Comparison of ENCODE assay signal across 39 cellular contexts in the genomic region with DNA sequence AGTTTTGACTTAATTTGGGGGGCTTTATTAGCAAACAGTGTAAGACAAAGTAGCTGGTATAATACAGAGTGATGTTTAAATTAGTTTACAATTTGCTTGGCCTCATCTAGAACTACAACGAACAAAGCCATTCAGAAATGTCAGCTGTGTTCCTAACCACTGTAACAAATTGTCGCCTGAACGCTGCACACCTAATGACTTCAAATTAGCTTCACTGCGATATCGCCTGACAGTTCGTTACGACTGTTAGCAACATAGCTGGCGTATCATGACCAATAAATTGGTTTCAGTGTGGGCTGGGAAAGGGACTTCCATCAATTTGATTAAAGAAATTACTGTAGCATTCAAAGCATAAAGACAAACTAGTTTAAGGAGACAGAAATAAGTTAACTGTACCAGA.
"Had no signal": no experiment of that assay in that cellular context is flagged by ENCODE, and none has a peak within 500 bp of the region (broad histone marks: within the 10 kb centered on the region; RNA-seq: fewer than 3 reads in every experiment).

No MANE protein-coding gene starts in this region.

- H3K27ac Mint-ChIP-seq: activated naive CD4-positive, alpha-beta T cell treated with anti-CD3 and anti-CD28 coated beads for 36 hours; activated naive CD4-positive, alpha-beta T cell treated with anti-CD3 and anti-CD28 coated beads, Interleukin-2, amount 10 ng/mL, durations not matched to agents 7 days and 5 days; activated naive CD4-positive, alpha-beta T cell treated with anti-CD3 and anti-CD28 coated beads, Interleukin-2, amount 50 U/mL, for 24 hours; activated naive CD4-positive, alpha-beta T cell treated with anti-CD3 and anti-CD28 coated beads, Interleukin-2, amount 50 U/mL, for 72 hours; activated naive CD8-positive, alpha-beta T cell; activated naive CD8-positive, alpha-beta T cell treated with anti-CD3 and anti-CD28 coated beads for 36 hours; activated naive CD8-positive, alpha-beta T cell treated with anti-CD3 and anti-CD28 coated beads, Interleukin-2, amount 10 ng/mL, durations not matched to agents 7 days and 5 days; activated naive CD8-positive, alpha-beta T cell treated with anti-CD3 and anti-CD28 coated beads, Interleukin-2, amount 50 U/mL, for 24 hours; activated T-cell treated with anti-CD3 and anti-CD28 coated beads, Interleukin-2, amount 50 U/mL, for 72 hours; activated T-helper 1 cell treated with anti-CD3 and anti-CD28 coated beads, Interleukin-12 subunit alpha, Interleukin-12 subunit beta, Interleukin-2, Interleukin-4 antibody, amounts not matched to agents 30 ng/mL and 10 ng/mL and 1 ng/mL, durations not matched to agents 14 hours and 24 hours and 36 hours; activated T-helper 17 cell treated with anti-CD3 and anti-CD28 coated beads, Interleukin-2, amount 50 U/mL, for 72 hours; activated T-helper 2 cell treated with anti-CD3 and anti-CD28 coated beads, Interferon-gamma antibody, Interleukin-2, Interleukin-4, amounts not matched to agents 10 μg/mL and 5 μg/mL and 100 μg/mL, durations not matched to agents 14 hours and 24 hours and 36 hours; brain had no signal

- FAIRE-seq: astrocyte, bronchial epithelial cell, colon had no signal

- H3K4me1 ChIP-seq: adrenal gland, ascending aorta, body of pancreas, breast epithelium had no signal

- H3K36me3 Mint-ChIP-seq: activated naive CD4-positive, alpha-beta T cell treated with anti-CD3 and anti-CD28 coated beads, Interleukin-2, amount 10 ng/mL, durations not matched to agents 7 days and 5 days; activated naive CD4-positive, alpha-beta T cell treated with anti-CD3 and anti-CD28 coated beads, Interleukin-2, amount 50 U/mL, for 24 hours; activated naive CD4-positive, alpha-beta T cell treated with anti-CD3 and anti-CD28 coated beads, Interleukin-2, amount 50 U/mL, for 72 hours; activated naive CD8-positive, alpha-beta T cell; activated naive CD8-positive, alpha-beta T cell treated with anti-CD3 and anti-CD28 coated beads for 36 hours; activated naive CD8-positive, alpha-beta T cell treated with anti-CD3 and anti-CD28 coated beads, Interleukin-2, amount 10 ng/mL, durations not matched to agents 7 days and 5 days; brain had no signal

- DNase-seq: activated effector memory CD4-positive, alpha-beta T cell treated with anti-CD3 and anti-CD28 coated beads, Interleukin-2, amount 50 U/mL, for 16 hours; activated effector memory CD4-positive, alpha-beta T cell treated with Interleukin-2 at 50 U/mL for 16 hours; activated gamma-delta T cell; activated gamma-delta T cell treated with Interleukin-2 at 50 U/mL for 16 hours; activated naive CD4-positive, alpha-beta T cell; activated naive CD4-positive, alpha-beta T cell treated with anti-CD3 and anti-CD28 coated beads for 36 hours; activated naive CD4-positive, alpha-beta T cell treated with anti-CD3 and anti-CD28 coated beads, Interleukin-2, amount 10 ng/mL, durations not matched to agents 7 days and 5 days; activated naive CD4-positive, alpha-beta T cell treated with anti-CD3 and anti-CD28 coated beads, Interleukin-2, amount 50 U/mL, for 16 hours; activated naive CD4-positive, alpha-beta T cell treated with Interleukin-2 at 50 U/mL for 16 hours; activated naive CD8-positive, alpha-beta T cell treated with anti-CD3 and anti-CD28 coated beads for 36 hours; activated naive CD8-positive, alpha-beta T cell treated with anti-CD3 and anti-CD28 coated beads, Interleukin-2, amount 10 ng/mL, durations not matched to agents 7 days and 5 days; activated naive CD8-positive, alpha-beta T cell treated with anti-CD3 and anti-CD28 coated beads, Interleukin-2, amount 50 U/mL, for 24 hours; activated T-cell treated with anti-CD3 and anti-CD28 coated beads, Interleukin-2, amount 50 U/mL, for 4 hours; activated T-cell treated with anti-CD3 and anti-CD28 coated beads, Interleukin-2, amount 50 U/mL, for 48 hours; activated T-cell treated with anti-CD3 and anti-CD28 coated beads, Interleukin-2, amount 50 U/mL, for 72 hours; adrenal gland; amniotic stem cell; amygdala; anterior cingulate cortex; aorta; body of pancreas; brain microvascular endothelial cell; caudate nucleus; central memory CD4-positive, alpha-beta T cell; cerebellar nuclear complex had no signal

- H3K9me3 ChIP-seq: adrenal gland, ascending aorta, body of pancreas, breast epithelium had no signal

- H3K27ac ChIP-seq: adrenal gland, ascending aorta, body of pancreas, brain microvascular endothelial cell, breast epithelium, cardiac muscle cell had no signal

- H3K4me3 ChIP-seq: adrenal gland, ascending aorta, body of pancreas, breast epithelium, cardiac muscle cell had no signal

- H3K27me3 Mint-ChIP-seq: activated naive CD4-positive, alpha-beta T cell treated with anti-CD3 and anti-CD28 coated beads, Interleukin-2, amount 10 ng/mL, durations not matched to agents 7 days and 5 days; activated naive CD4-positive, alpha-beta T cell treated with anti-CD3 and anti-CD28 coated beads, Interleukin-2, amount 50 U/mL, for 24 hours; activated naive CD8-positive, alpha-beta T cell; activated naive CD8-positive, alpha-beta T cell treated with anti-CD3 and anti-CD28 coated beads for 36 hours; activated naive CD8-positive, alpha-beta T cell treated with anti-CD3 and anti-CD28 coated beads, Interleukin-2, amount 10 ng/mL, durations not matched to agents 7 days and 5 days; activated naive CD8-positive, alpha-beta T cell treated with anti-CD3 and anti-CD28 coated beads, Interleukin-2, amount 50 U/mL, for 24 hours; activated T-helper 17 cell treated with anti-CD3 and anti-CD28 coated beads, Interleukin-2, amount 50 U/mL, for 72 hours; central memory CD8-positive, alpha-beta T cell had no signal

- H3K4me1 Mint-ChIP-seq: activated naive CD4-positive, alpha-beta T cell treated with anti-CD3 and anti-CD28 coated beads, Interleukin-2, amount 10 ng/mL, durations not matched to agents 7 days and 5 days; activated naive CD4-positive, alpha-beta T cell treated with anti-CD3 and anti-CD28 coated beads, Interleukin-2, amount 50 U/mL, for 24 hours; activated naive CD8-positive, alpha-beta T cell treated with anti-CD3 and anti-CD28 coated beads for 36 hours; activated naive CD8-positive, alpha-beta T cell treated with anti-CD3 and anti-CD28 coated beads, Interleukin-2, amount 10 ng/mL, durations not matched to agents 7 days and 5 days; activated naive CD8-positive, alpha-beta T cell treated with anti-CD3 and anti-CD28 coated beads, Interleukin-2, amount 50 U/mL, for 24 hours; activated T-helper 17 cell treated with anti-CD3 and anti-CD28 coated beads, Interleukin-2, amount 50 U/mL, for 72 hours; central memory CD8-positive, alpha-beta T cell had no signal

- H3K4me3 Mint-ChIP-seq: activated naive CD4-positive, alpha-beta T cell treated with anti-CD3 and anti-CD28 coated beads for 36 hours; activated naive CD4-positive, alpha-beta T cell treated with anti-CD3 and anti-CD28 coated beads, Interleukin-2, amount 10 ng/mL, durations not matched to agents 7 days and 5 days; activated naive CD4-positive, alpha-beta T cell treated with anti-CD3 and anti-CD28 coated beads, Interleukin-2, amount 50 U/mL, for 24 hours; activated naive CD8-positive, alpha-beta T cell; activated naive CD8-positive, alpha-beta T cell treated with anti-CD3 and anti-CD28 coated beads for 36 hours; activated naive CD8-positive, alpha-beta T cell treated with anti-CD3 and anti-CD28 coated beads, Interleukin-2, amount 10 ng/mL, durations not matched to agents 7 days and 5 days; activated naive CD8-positive, alpha-beta T cell treated with anti-CD3 and anti-CD28 coated beads, Interleukin-2, amount 50 U/mL, for 24 hours; activated T-cell treated with anti-CD3 and anti-CD28 coated beads, Interleukin-2, amount 50 U/mL, for 4 hours; activated T-cell treated with anti-CD3 and anti-CD28 coated beads, Interleukin-2, amount 50 U/mL, for 72 hours; activated T-helper 1 cell treated with anti-CD3 and anti-CD28 coated beads, Interleukin-12 subunit alpha, Interleukin-12 subunit beta, Interleukin-2, Interleukin-4 antibody, amounts not matched to agents 30 ng/mL and 10 ng/mL and 1 ng/mL, durations not matched to agents 14 hours and 24 hours and 36 hours; activated T-helper 17 cell treated with anti-CD3 and anti-CD28 coated beads, Interleukin-2, amount 50 U/mL, for 72 hours; brain; central memory CD8-positive, alpha-beta T cell had no signal

- H3K9me3 Mint-ChIP-seq: activated naive CD4-positive, alpha-beta T cell treated with anti-CD3 and anti-CD28 coated beads for 36 hours; activated naive CD4-positive, alpha-beta T cell treated with anti-CD3 and anti-CD28 coated beads, Interleukin-2, amount 10 ng/mL, durations not matched to agents 7 days and 5 days; activated naive CD4-positive, alpha-beta T cell treated with anti-CD3 and anti-CD28 coated beads, Interleukin-2, amount 50 U/mL, for 24 hours; activated naive CD8-positive, alpha-beta T cell treated with anti-CD3 and anti-CD28 coated beads for 36 hours; activated naive CD8-positive, alpha-beta T cell treated with anti-CD3 and anti-CD28 coated beads, Interleukin-2, amount 10 ng/mL, durations not matched to agents 7 days and 5 days; activated naive CD8-positive, alpha-beta T cell treated with anti-CD3 and anti-CD28 coated beads, Interleukin-2, amount 50 U/mL, for 24 hours; activated T-helper 1 cell treated with anti-CD3 and anti-CD28 coated beads, Interleukin-12 subunit alpha, Interleukin-12 subunit beta, Interleukin-2, Interleukin-4 antibody, amounts not matched to agents 30 ng/mL and 10 ng/mL and 1 ng/mL, durations not matched to agents 14 hours and 24 hours and 36 hours; activated T-helper 2 cell treated with anti-CD3 and anti-CD28 coated beads, Interferon-gamma antibody, Interleukin-2, Interleukin-4, amounts not matched to agents 10 μg/mL and 5 μg/mL and 100 μg/mL, durations not matched to agents 14 hours and 24 hours and 36 hours; brain; central memory CD8-positive, alpha-beta T cell had no signal

- H3K36me3 ChIP-seq: adrenal gland, ascending aorta, brain microvascular endothelial cell, breast epithelium had no signal

- ATAC-seq: activated naive CD4-positive, alpha-beta T cell treated with anti-CD3 and anti-CD28 coated beads, Interleukin-2, amount 50 U/mL, for 72 hours; activated naive CD8-positive, alpha-beta T cell treated with anti-CD3 and anti-CD28 coated beads, Interleukin-2, amount 50 U/mL, for 24 hours; activated T-cell treated with anti-CD3 and anti-CD28 coated beads, Interleukin-2, amount 50 U/mL, for 4 hours; activated T-cell treated with anti-CD3 and anti-CD28 coated beads, Interleukin-2, amount 50 U/mL, for 72 hours; activated T-helper 17 cell treated with anti-CD3 and anti-CD28 coated beads, Interleukin-2, amount 50 U/mL, for 72 hours; body of pancreas had no signal

- H3K27me3 ChIP-seq: adrenal gland, ascending aorta, body of pancreas, brain microvascular endothelial cell, breast epithelium, cardiac muscle cell had no signal
